In genomic region chr15:89801471-89802205, GRCh38 we compare ENCODE assay signal across 25 cellular contexts. TPM values are rescaled to one million over a fixed set of nuclear protein-coding genes. Genes with fewer than 3 reads are reported as not detected.
DNase-seq lines count a peak whose midpoint lies in the region; ATAC-seq, FAIRE-seq and TF ChIP-seq lines count a peak whose summit lies in the region.
"Had no signal": no experiment of that assay in that cellular context is flagged by ENCODE, and none has a peak within 500 bp of the region (broad histone marks: within the 10 kb centered on the region; RNA-seq: fewer than 3 reads in every experiment).

No MANE protein-coding gene starts in this region.

- no peaks in the 10 kb centered on the region for H3K9me3 Mint-ChIP-seq in activated naive CD4-positive, alpha-beta T cell treated with anti-CD3 and anti-CD28 coated beads, Interleukin-2, amount 10 ng/mL, durations not matched to agents 7 days and 5 days
- no peaks in the 10 kb centered on the region for H3K9me3 Mint-ChIP-seq in HFFc6
- H3K9me3 Mint-ChIP-seq: H9 had no signal

- WGBS in small intestine, 3 donors: 85 to 88% (median 86%) methylated on average over 20 to 21 of the region's 21 CpGs

- no peaks in the 10 kb centered on the region for H3K36me3 Mint-ChIP-seq in activated naive CD4-positive, alpha-beta T cell treated with anti-CD3 and anti-CD28 coated beads, Interleukin-2, amount 10 ng/mL, durations not matched to agents 7 days and 5 days
- H3K36me3 Mint-ChIP-seq in HFFc6 (ENCODE audit: low read depth): peaks cover 38% of the 10 kb centered on the region
- H3K36me3 Mint-ChIP-seq: CD8-positive, alpha-beta memory T cell had no signal

- H3K4me1 ChIP-seq in small intestine (ENCODE audit: control insufficient read depth in 2 of 2, insufficient read depth in 1 of 2, low read depth in 1 of 2, low read length in 1 of 2): no peaks in the 10 kb centered on the region
- H3K4me1 ChIP-seq: BE2C, Peyer's patch had no signal

- no peak for FAIRE-seq in small intestine (lab: Jason Lieb, UNC)
- FAIRE-seq: D721Med, GM12891, GM18507 had no signal

- peaks cover 16% of the 10 kb centered on the region for H3K27me3 Mint-ChIP-seq in activated naive CD4-positive, alpha-beta T cell treated with anti-CD3 and anti-CD28 coated beads, Interleukin-2, amount 10 ng/mL, durations not matched to agents 7 days and 5 days
- peaks cover 1% of the 10 kb centered on the region for H3K27me3 Mint-ChIP-seq in HFFc6 (ENCODE audit: insufficient read depth)

- H3K27ac Mint-ChIP-seq in activated naive CD4-positive, alpha-beta T cell treated with anti-CD3 and anti-CD28 coated beads, Interleukin-2, amount 10 ng/mL, durations not matched to agents 7 days and 5 days: no peak overlapping the region
- H3K27ac Mint-ChIP-seq in HFFc6: peak overlapping the region; percentile 16; the same call in 1 of the 2 replicates
- H3K27ac Mint-ChIP-seq: CD8-positive, alpha-beta memory T cell; IgD-negative memory B cell had no signal

- CTCF ChIA-PET in activated naive CD4-positive, alpha-beta T cell treated with anti-CD3 and anti-CD28 coated beads, Interleukin-2, amount 10 ng/mL, durations not matched to agents 7 days and 5 days (lab: Charles Lee): interaction anchor here (1.1 kb wide), 1 partner anchor 40 kb away, joined by 3 read pairs; no protein-coding TSS in a partner anchor

- no peak for TF ChIP-seq CTCF in HFFc6 (IDR thresholded peaks at IDR 0.05)

- no peak overlapping the region for H3K4me3 Mint-ChIP-seq in activated naive CD4-positive, alpha-beta T cell treated with anti-CD3 and anti-CD28 coated beads, Interleukin-2, amount 10 ng/mL, durations not matched to agents 7 days and 5 days
- no peak overlapping the region for H3K4me3 Mint-ChIP-seq in HFFc6
- H3K4me3 Mint-ChIP-seq: CD8-positive, alpha-beta memory T cell; H9 had no signal

- H3K36me3 ChIP-seq in small intestine (ENCODE audit: control insufficient read depth in 2 of 2, insufficient read depth in 2 of 2, low read length in 2 of 2): peaks cover 3 to 29% of the 10 kb centered on the region in 2 donors
- H3K36me3 ChIP-seq: BE2C had no signal

- H3K27me3 ChIP-seq in small intestine (ENCODE audit: control insufficient read depth in 2 of 2, insufficient read depth in 2 of 2, low read length in 2 of 2): no peaks in the 10 kb centered on the region
- H3K27me3 ChIP-seq: BE2C, Peyer's patch had no signal

- peak overlapping the region in 1 of 2 donors; percentile 81 for H3K4me3 ChIP-seq in small intestine (ENCODE audit: low read depth in 1 of 2, low read length in 2 of 2)
- H3K4me3 ChIP-seq: SK-N-MC had no signal

- peak overlapping the region; percentile 11 to 86 for H3K27ac ChIP-seq in small intestine (ENCODE audit: low read depth in 1 of 2, low read length in 1 of 2)
- H3K27ac ChIP-seq: HL-60, SK-N-MC had no signal

- no peaks in the 10 kb centered on the region for H3K4me1 Mint-ChIP-seq in activated naive CD4-positive, alpha-beta T cell treated with anti-CD3 and anti-CD28 coated beads, Interleukin-2, amount 10 ng/mL, durations not matched to agents 7 days and 5 days
- no peaks in the 10 kb centered on the region; the same call in 1 of the 2 replicates for H3K4me1 Mint-ChIP-seq in HFFc6 (ENCODE audit: low read depth)
- H3K4me1 Mint-ChIP-seq: CD8-positive, alpha-beta memory T cell had no signal

- H3K9me3 ChIP-seq in small intestine (ENCODE audit: control insufficient read depth, low read depth): no peaks in the 10 kb centered on the region
- H3K9me3 ChIP-seq: BE2C, Peyer's patch had no signal

- peak; percentile 20 for DNase-seq in activated naive CD4-positive, alpha-beta T cell treated with anti-CD3 and anti-CD28 coated beads, Interleukin-2, amount 10 ng/mL, durations not matched to agents 7 days and 5 days
- no peak for DNase-seq in activated naive CD4-positive, alpha-beta T cell treated with anti-CD3 and anti-CD28 coated beads, Interleukin-2, amount 50 U/mL, for 16 hours
- no peak for DNase-seq in HFFc6
- peak; percentile 39 for DNase-seq in ecto neural progenitor cell (ENCODE audit: low spot score)
- no peak for DNase-seq in small intestine
- DNase-seq in left lobe of liver (ENCODE audit: low spot score): no peak
- DNase-seq: BE2C; CD8-positive, alpha-beta memory T cell; H9; Kasumi-1; NCI-H1092 treated with DMSO at 0.1 percent for 48 hours; NCI-H2081 treated with DMSO at 0.1 percent for 48 hours had no signal

- ATAC-seq in activated CD4-positive, CD25-positive, alpha-beta regulatory T cell treated with anti-CD3 and anti-CD28 coated beads, Interleukin-2, amount 50 U/mL, for 24 hours: no peak
- no peak for ATAC-seq in GM19351 (IDR thresholded peaks at IDR 0.05; ENCODE audit: unreplicated experiment)
- no peak for ATAC-seq in left lobe of liver
- ATAC-seq: Right ventricle myocardium inferior had no signal

RNA-seq across cellular contexts. Expression of gene ANPEP, which starts 13.0 kb away (rescaled TPM):
- 100 to 1,000 TPM; 502 to 857 (median 524) TPM for total RNA-seq in HFFc6 (2021; fragmentation: NEBNext Ultra II Directional; extraction: Animal tissue kit (Norgen Biotek cat#: 25700))
- polyA plus RNA-seq in small intestine: 1,000 to 10,000 TPM; 1,286 to 3,293 (median 3,150) TPM
- 383 TPM for total RNA-seq in left lobe of liver
- polyA plus RNA-seq: CD8-positive, alpha-beta memory T cell had no signal

RNA-seq across cellular contexts. Expression of gene MESP2, which starts 25.5 kb away (rescaled TPM):
- total RNA-seq in HFFc6 (2021; fragmentation: NEBNext Ultra II Directional; extraction: Animal tissue kit (Norgen Biotek cat#: 25700)): under 1 TPM in 3 of 6 experiments, not detected in 3; 0.19 to 0.26 (median 0.21) TPM
- polyA plus RNA-seq in small intestine: under 1 TPM in 1 of 3 donors, not detected in 2; 0.39 TPM
- 0.15 TPM for total RNA-seq in left lobe of liver
- total RNA-seq: A172; CD8-positive, alpha-beta memory T cell; HT1080; NCI-H460; Peyer's patch had no signal
- polyA plus RNA-seq: CD8-positive, alpha-beta memory T cell; IgD-negative memory B cell had no signal

RNA-seq across cellular contexts. Expression of gene MESP1, which starts 50.6 kb away (rescaled TPM):
- total RNA-seq in HFFc6 (2021; fragmentation: NEBNext Ultra II Directional; extraction: Animal tissue kit (Norgen Biotek cat#: 25700)): under 1 TPM; 0.13 to 0.57 (median 0.26) TPM
- polyA plus RNA-seq in small intestine: 1 to 10 TPM in 1 of 3 donors, under 1 TPM in 1, not detected in 1; 0.97 to 1.1 TPM
- total RNA-seq in left lobe of liver: 3.1 TPM
- total RNA-seq: H9 had no signal

Comparison
In these comparisons a context has a peak if more than half of its experiments do, and no peak if none do; other contexts are left out.
1. DNase-seq: peak in activated naive CD4-positive, alpha-beta T cell treated with anti-CD3 and anti-CD28 coated beads, Interleukin-2, amount 10 ng/mL, durations not matched to agents 7 days and 5 days (single experiment) and ecto neural progenitor cell (single experiment); none in activated naive CD4-positive, alpha-beta T cell treated with anti-CD3 and anti-CD28 coated beads, Interleukin-2, amount 50 U/mL, for 16 hours (single experiment), HFFc6 (single experiment), small intestine (single experiment) and left lobe of liver (single experiment).